In the genomic region with DNA sequence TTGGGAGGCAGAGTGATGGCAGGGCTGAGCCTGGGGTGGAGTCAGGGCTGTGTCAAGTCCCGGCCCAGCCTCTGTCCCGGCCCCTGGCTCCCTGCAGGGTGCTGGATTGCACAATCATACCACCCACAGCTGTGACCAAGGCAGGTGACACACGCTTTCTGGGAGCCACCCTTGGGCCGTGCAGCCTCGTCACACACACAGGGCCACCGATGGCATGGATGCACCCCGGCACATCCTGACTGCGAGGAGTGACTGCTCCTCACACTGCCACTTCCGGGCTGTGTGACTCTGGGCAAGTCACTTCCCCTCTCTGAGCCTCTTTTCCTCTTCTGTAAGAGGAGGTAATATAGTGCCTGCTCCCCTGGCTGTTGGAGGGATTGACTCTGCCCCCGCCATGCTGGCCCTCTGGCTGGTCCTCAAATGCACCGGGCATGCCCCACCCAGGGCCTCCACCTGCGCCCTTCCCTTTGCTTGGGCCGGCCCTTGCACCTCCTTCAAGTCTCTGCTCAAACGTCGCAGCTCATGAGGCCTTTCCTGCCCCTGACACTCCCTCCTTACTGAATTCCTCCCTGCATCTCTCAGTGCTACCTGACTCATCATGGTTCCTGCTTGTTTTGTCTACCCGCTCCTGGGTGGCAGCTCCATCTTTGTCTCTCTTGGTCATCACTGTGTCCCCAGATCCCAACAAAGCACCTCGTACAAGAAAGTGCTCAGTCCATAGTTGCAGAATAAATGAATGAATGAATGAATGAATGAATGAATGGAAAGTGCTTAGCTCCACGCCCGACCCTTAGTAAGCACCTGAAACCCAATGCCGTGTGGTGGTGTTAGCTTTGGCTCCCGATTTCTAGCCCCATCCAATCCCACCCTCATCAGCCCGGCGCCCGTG, we compare ENCODE assay signal across 9 cellular contexts.
DNase-seq lines count a peak whose midpoint lies in the region; ATAC-seq, FAIRE-seq and TF ChIP-seq lines count a peak whose summit lies in the region.
"Had no signal": no experiment of that assay in that cellular context is flagged by ENCODE, and none has a peak within 500 bp of the region (broad histone marks: within the 10 kb centered on the region; RNA-seq: fewer than 3 reads in every experiment).

No MANE protein-coding gene starts in this region.

- no peak overlapping the region for H3K4me3 ChIP-seq in K562
- H3K4me3 ChIP-seq in mesodermal cell (ENCODE audit: extremely low read depth, insufficient read depth, low read length, poor library complexity, severe bottlenecking), result no peak overlapping the region

- no TSS peak for BruUV-seq in K562 (replicated peaks; lab: Mats Ljungman, UMichigan)

- WGBS in K562 (ENCODE audit: insufficient coverage, low coverage, missing lambda C conversion rate), result 61% methylated on average over 24 of the region's 24 CpGs
- WGBS in mesodermal cell (ENCODE audit: insufficient coverage in 2 of 2), 2 experiments, result 86 to 96% methylated on average over 19 to 20 of the region's 24 CpGs

- peak; percentile 62 for DNase-seq in stimulated activated CD4-positive, alpha-beta T cell treated with anti-CD3 and anti-CD28 coated beads, Interleukin-1b, Interleukin-23, amount 100 ng/mL, for 48 hours
- no peak for DNase-seq in stimulated activated CD4-positive, alpha-beta T cell treated with anti-CD3 and anti-CD28 coated beads, Interleukin-12 subunit alpha, Interleukin-12 subunit beta, amount 100 ng/mL, for 4 hours
- peak in 3 of 4 experiments; percentile 50 to 55 (median 55) for DNase-seq in K562 (ENCODE audit: extremely low read depth in 1 of 4, low spot score in 3 of 4)
- DNase-seq in NCI-H526 treated with DMSO at 0.1 percent for 48 hours (lab: John Stamatoyannopoulos, UW), result no peak
- no peak for DNase-seq in medulla oblongata (ENCODE audit: extremely low spot score)
- no peak for DNase-seq in GM13976 (ENCODE audit: low spot score)
- DNase-seq: naive B cell had no signal

- no peak overlapping the region for H2AFZ ChIP-seq in K562 (ENCODE audit: low read depth, low read length)

- H3K27ac ChIP-seq in K562 (ENCODE audit: extremely low read depth, low read depth, low read length) (no peak overlapping the region), mesodermal cell (ENCODE audit: low read depth, low read length, severe bottlenecking) (peak overlapping the region; percentile 8)

- in situ Hi-C loops in K562 (cut with MboI), result no loop called here
- in situ Hi-C loops in GM13976 (cut with MboI; ENCODE audit: low sequenced_read_pairs, unreplicated experiment), result no loop called here

- CTCF ChIA-PET in K562 (lab: Yijun Ruan, JAX; ENCODE audit: low intra/inter-chr PET ratio), result no interaction called here

- H3K9me1 ChIP-seq in K562 (ENCODE audit: control insufficient read depth, insufficient read depth, low read length), result peaks cover 3% of the 10 kb centered on the region

- no peak for TF ChIP-seq CTCF in K562 (IDR thresholded peaks at IDR 0.05 in 2 of 3, conservative IDR thresholded peaks at IDR 0.05 in 1 of 3; ENCODE audit: insufficient read depth in 2 of 3, low read depth in 1 of 3, low read length in 3 of 3)
- no peak for TF ChIP-seq CTCF in GM13976 (IDR thresholded peaks at IDR 0.05; ENCODE audit: borderline replicate concordance, control extremely low read depth, extremely low read depth, insufficient read depth, missing control alignments)

- H3K27me3 ChIP-seq in K562 (ENCODE audit: control insufficient read depth in 2 of 2, insufficient read depth in 2 of 2, low read length in 2 of 2), result no peaks in the 10 kb centered on the region; a peak in 1 of 5 replicates

- POLR2A ChIA-PET in K562 (lab: Yijun Ruan, JAX), result interaction anchor here (0.5 to 1.6 kb wide), 6 partner anchors 9 to 144 kb away, joined by 3 to 9 read pairs (median 4); no protein-coding TSS in a partner anchor

- intact Hi-C loops in K562 (cut with micrococcal nuclease), result no loop called here

- H3K4me1 ChIP-seq in K562 (replicated peaks in 1 of 2; ENCODE audit: control insufficient read depth in 2 of 2, insufficient read depth in 2 of 2, low read length in 2 of 2) (peaks cover 28 to 44% of the 10 kb centered on the region in 2 experiments), mesodermal cell (ENCODE audit: control insufficient read depth, insufficient read depth, low read length, poor library complexity, severe bottlenecking) (peaks cover 39% of the 10 kb centered on the region)

- H3K4me2 ChIP-seq in K562 (ENCODE audit: insufficient read depth, low read length), result no peak overlapping the region

- H3K9me3 ChIP-seq in K562 (replicated peaks; ENCODE audit: control insufficient read depth, insufficient read depth, low read depth, low read length) (no peaks in the 10 kb centered on the region), mesodermal cell (ENCODE audit: control insufficient read depth, low read length) (no peaks in the 10 kb centered on the region)

- TF ChIP-seq POLR2A in K562 (conservative IDR thresholded peaks at IDR 0.05), result no peak

- TF ChIP-seq RAD21 in K562 (CRISPR knock-in tag; conservative IDR thresholded peaks at IDR 0.05 in 1 of 2, IDR thresholded peaks at IDR 0.05 in 1 of 2), result no peak

- no peaks in the 10 kb centered on the region for H4K20me1 ChIP-seq in K562 (replicated peaks; ENCODE audit: control insufficient read depth, insufficient read depth, low read length)

- peak overlapping the region in 1 of 2 experiments; percentile 69; a peak in 2 of 4 replicates for H3K9ac ChIP-seq in K562 (ENCODE audit: insufficient read depth in 1 of 2, low read depth in 2 of 2, low read length in 2 of 2)

- no peak for TF ChIP-seq EP300 in K562 (IDR thresholded peaks at IDR 0.05; ENCODE audit: low read length)

- peak; percentile 11; the same call in 2 of the 3 replicates for ATAC-seq in K562
- no peak for ATAC-seq in GM19397 (IDR thresholded peaks at IDR 0.05; ENCODE audit: unreplicated experiment)

- no peaks in the 10 kb centered on the region; the same call in 2 of the 3 replicates for H3K36me3 ChIP-seq in K562 (ENCODE audit: control insufficient read depth, insufficient read depth, low read length)
- H3K36me3 ChIP-seq in mesodermal cell (ENCODE audit: control insufficient read depth, insufficient read depth, low read length), result no peaks in the 10 kb centered on the region

- FAIRE-seq in K562 (lab: Jason Lieb, UNC), result peak; percentile 40

- no peaks in the 10 kb centered on the region for H3K79me2 ChIP-seq in K562 (ENCODE audit: control insufficient read depth, insufficient read depth, low read length)

TF ChIP-seq in K562, 482 proteins besides CTCF, POLR2A, EP300 and RAD21 (continues in another document):
- TF ChIP-seq ZKSCAN8 (CRISPR knock-in tag; IDR thresholded peaks at IDR 0.05) (no peak), MYC (IDR thresholded peaks at IDR 0.05; ENCODE audit: low read depth, low read length) (no peak), MYC (CRISPR knock-in tag; IDR thresholded peaks at IDR 0.05; ENCODE audit: borderline replicate concordance, low read depth) (no peak), CBFA2T2 (conservative IDR thresholded peaks at IDR 0.05) (no peak), SNRNP70 (optimal IDR thresholded peaks at IDR 0.05; ENCODE audit: low read depth, low read length) (no peak), TOE1 (IDR thresholded peaks at IDR 0.05; ENCODE audit: borderline replicate concordance) (no peak), TOE1 (CRISPR knock-in tag; IDR thresholded peaks at IDR 0.05; ENCODE audit: borderline replicate concordance, low read depth) (no peak), ZNF174 (CRISPR knock-in tag; IDR thresholded peaks at IDR 0.05) (no peak), TAL1 (IDR thresholded peaks at IDR 0.05) (no peak), BHLHE40 (IDR thresholded peaks at IDR 0.05; ENCODE audit: low read length) (peak; percentile 81), SMARCA5 (IDR thresholded peaks at IDR 0.05) (peak; percentile 61; the same call in 1 of the 2 replicates)
- TF ChIP-seq, protein P1, sequence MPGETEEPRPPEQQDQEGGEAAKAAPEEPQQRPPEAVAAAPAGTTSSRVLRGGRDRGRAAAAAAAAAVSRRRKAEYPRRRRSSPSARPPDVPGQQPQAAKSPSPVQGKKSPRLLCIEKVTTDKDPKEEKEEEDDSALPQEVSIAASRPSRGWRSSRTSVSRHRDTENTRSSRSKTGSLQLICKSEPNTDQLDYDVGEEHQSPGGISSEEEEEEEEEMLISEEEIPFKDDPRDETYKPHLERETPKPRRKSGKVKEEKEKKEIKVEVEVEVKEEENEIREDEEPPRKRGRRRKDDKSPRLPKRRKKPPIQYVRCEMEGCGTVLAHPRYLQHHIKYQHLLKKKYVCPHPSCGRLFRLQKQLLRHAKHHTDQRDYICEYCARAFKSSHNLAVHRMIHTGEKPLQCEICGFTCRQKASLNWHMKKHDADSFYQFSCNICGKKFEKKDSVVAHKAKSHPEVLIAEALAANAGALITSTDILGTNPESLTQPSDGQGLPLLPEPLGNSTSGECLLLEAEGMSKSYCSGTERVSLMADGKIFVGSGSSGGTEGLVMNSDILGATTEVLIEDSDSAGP (CRISPR knock-in tag; IDR thresholded peaks at IDR 0.05), result no peak
- TF ChIP-seq, protein P2, sequence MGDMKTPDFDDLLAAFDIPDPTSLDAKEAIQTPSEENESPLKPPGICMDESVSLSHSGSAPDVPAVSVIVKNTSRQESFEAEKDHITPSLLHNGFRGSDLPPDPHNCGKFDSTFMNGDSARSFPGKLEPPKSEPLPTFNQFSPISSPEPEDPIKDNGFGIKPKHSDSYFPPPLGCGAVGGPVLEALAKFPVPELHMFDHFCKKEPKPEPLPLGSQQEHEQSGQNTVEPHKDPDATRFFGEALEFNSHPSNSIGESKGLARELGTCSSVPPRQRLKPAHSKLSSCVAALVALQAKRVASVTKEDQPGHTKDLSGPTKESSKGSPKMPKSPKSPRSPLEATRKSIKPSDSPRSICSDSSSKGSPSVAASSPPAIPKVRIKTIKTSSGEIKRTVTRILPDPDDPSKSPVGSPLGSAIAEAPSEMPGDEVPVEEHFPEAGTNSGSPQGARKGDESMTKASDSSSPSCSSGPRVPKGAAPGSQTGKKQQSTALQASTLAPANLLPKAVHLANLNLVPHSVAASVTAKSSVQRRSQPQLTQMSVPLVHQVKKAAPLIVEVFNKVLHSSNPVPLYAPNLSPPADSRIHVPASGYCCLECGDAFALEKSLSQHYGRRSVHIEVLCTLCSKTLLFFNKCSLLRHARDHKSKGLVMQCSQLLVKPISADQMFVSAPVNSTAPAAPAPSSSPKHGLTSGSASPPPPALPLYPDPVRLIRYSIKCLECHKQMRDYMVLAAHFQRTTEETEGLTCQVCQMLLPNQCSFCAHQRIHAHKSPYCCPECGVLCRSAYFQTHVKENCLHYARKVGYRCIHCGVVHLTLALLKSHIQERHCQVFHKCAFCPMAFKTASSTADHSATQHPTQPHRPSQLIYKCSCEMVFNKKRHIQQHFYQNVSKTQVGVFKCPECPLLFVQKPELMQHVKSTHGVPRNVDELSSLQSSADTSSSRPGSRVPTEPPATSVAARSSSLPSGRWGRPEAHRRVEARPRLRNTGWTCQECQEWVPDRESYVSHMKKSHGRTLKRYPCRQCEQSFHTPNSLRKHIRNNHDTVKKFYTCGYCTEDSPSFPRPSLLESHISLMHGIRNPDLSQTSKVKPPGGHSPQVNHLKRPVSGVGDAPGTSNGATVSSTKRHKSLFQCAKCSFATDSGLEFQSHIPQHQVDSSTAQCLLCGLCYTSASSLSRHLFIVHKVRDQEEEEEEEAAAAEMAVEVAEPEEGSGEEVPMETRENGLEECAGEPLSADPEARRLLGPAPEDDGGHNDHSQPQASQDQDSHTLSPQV (IDR thresholded peaks at IDR 0.05), result 0 out of 2 replicates have a peak, but pooled peaks have one; percentile 9

Comparison
In these comparisons a context has a peak if more than half of its experiments do, and no peak if none do; other contexts are left out.
1. DNase-seq: peak in stimulated activated CD4-positive, alpha-beta T cell treated with anti-CD3 and anti-CD28 coated beads, Interleukin-1b, Interleukin-23, amount 100 ng/mL, for 48 hours (single experiment) and K562 (3 of 4); none in stimulated activated CD4-positive, alpha-beta T cell treated with anti-CD3 and anti-CD28 coated beads, Interleukin-12 subunit alpha, Interleukin-12 subunit beta, amount 100 ng/mL, for 4 hours (single experiment), NCI-H526 treated with DMSO at 0.1 percent for 48 hours (single experiment), medulla oblongata (single experiment) and GM13976 (single experiment).